Comparison of ENCODE assay signal across 8 cellular contexts in the genomic region with DNA sequence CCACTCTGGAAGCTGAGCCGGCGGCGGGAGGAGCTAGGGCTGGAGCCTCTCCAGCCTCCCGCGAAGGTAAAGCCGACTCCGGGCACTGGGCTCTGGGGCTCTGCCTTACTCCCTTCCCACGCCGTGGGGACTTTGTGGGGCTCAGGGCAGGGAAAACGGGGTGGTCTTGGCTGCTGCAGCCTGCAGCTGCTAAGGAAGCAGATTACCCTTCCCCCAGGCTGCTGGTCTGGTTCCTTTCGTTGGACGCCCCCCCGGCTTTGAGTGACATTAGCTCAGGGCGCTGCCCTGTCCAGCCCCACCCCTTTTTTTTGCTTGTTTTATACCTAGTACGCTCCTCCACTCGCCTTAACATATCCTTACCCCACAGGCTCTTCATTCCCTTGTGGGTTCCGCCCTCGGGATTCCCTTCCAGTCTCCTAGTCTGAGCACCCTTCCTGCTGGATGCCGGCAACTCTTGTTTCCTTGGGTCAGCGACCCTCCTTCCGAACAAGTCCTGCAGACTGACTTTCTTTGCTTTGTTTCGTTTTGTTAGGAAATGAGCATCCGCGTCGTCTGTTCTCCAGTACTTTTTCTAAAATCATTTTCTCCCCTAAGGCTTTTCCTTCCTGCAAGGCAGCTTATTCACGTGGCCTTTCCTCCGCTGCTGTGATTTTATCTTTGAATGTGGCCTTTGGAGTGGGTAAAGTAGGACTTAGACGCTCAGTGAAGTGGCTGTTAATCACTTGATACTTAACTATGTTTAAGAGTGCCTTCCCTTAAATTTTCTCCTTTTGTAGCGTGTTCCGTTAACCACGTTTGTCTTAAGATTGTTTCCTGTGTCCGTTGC. TPM values are rescaled to one million over a fixed set of nuclear protein-coding genes. Genes with fewer than 3 reads are reported as not detected.
DNase-seq lines count a peak whose midpoint lies in the region; ATAC-seq and TF ChIP-seq lines count a peak whose summit lies in the region.

No MANE protein-coding gene starts in this region.

- H3K4me1 ChIP-seq in IMR-90 (ENCODE audit: control insufficient read depth, insufficient read depth, low read length) (peaks cover 3% of the 10 kb centered on the region), iPS DF 6.9 (ENCODE audit: control insufficient read depth, insufficient read depth, low read length) (no peaks in the 10 kb centered on the region), sigmoid colon (peaks cover 0 to 35% (median 20%) of the 10 kb centered on the region in 4 donors)

- H4K91ac ChIP-seq in IMR-90 (ENCODE audit: insufficient read depth, low read depth, low read length), result peak overlapping the region; percentile 90

- H3K4me3 ChIP-seq in IMR-90 (ENCODE audit: insufficient read depth, low read depth, low read length) (peak overlapping the region; percentile 89), astrocyte of the cerebellum (ENCODE audit: low read depth, low read length) (peak overlapping the region; percentile 98), iPS DF 6.9 (ENCODE audit: low read length) (peak overlapping the region; percentile 90), sigmoid colon (peak overlapping the region; percentile 92 to 100 (median 96))

- peak overlapping the region; percentile 99 for H3K14ac ChIP-seq in IMR-90 (replicated peaks; ENCODE audit: low read depth, low read length)

- H3K4me2 ChIP-seq in IMR-90 (ENCODE audit: low read depth, low read length), result peak overlapping the region; percentile 73

- H3K9me3 ChIP-seq in IMR-90 (ENCODE audit: control insufficient read depth, insufficient read depth, low read length) (no peaks in the 10 kb centered on the region), iPS DF 6.9 (ENCODE audit: control insufficient read depth, insufficient read depth, low read length) (no peaks in the 10 kb centered on the region), sigmoid colon (no peaks in the 10 kb centered on the region)

- H2BK5ac ChIP-seq in IMR-90 (ENCODE audit: low read depth, low read length, poor library complexity, severe bottlenecking), result peak overlapping the region; percentile 68

- peak overlapping the region; percentile 62 for H2AK9ac ChIP-seq in IMR-90 (replicated peaks; ENCODE audit: low read depth, low read length, poor library complexity)

- H2BK20ac ChIP-seq in IMR-90 (ENCODE audit: low read depth, low read length), result peak overlapping the region; percentile 8; the same call in 1 of the 2 replicates

- H3K27me3 ChIP-seq in IMR-90 (ENCODE audit: control insufficient read depth, insufficient read depth, low read length) (no peaks in the 10 kb centered on the region), iPS DF 6.9 (ENCODE audit: control insufficient read depth, insufficient read depth, low read length) (no peaks in the 10 kb centered on the region), sigmoid colon (no peaks in the 10 kb centered on the region)

- H4K5ac ChIP-seq in IMR-90 (ENCODE audit: low read depth, low read length), result peak overlapping the region; percentile 71

- H2AK5ac ChIP-seq in IMR-90 (ENCODE audit: low read depth, low read length), result peak overlapping the region; percentile 72

- peaks cover 6% of the 10 kb centered on the region for H4K20me1 ChIP-seq in IMR-90 (ENCODE audit: insufficient read depth, low read length)

- peaks cover 11 to 34% of the 10 kb centered on the region in 2 experiments for H3K79me1 ChIP-seq in IMR-90 (ENCODE audit: low read depth in 1 of 2, low read length in 2 of 2)

- peak overlapping the region; percentile 16; the same call in 1 of the 3 replicates for H2BK15ac ChIP-seq in IMR-90 (ENCODE audit: low read depth, low read length)

- no peak for TF ChIP-seq RAD21 in IMR-90 (IDR thresholded peaks at IDR 0.05; ENCODE audit: low read length)

- H3K4ac ChIP-seq in IMR-90 (ENCODE audit: low read depth, low read length), result peak overlapping the region; percentile 92

- H3K9me1 ChIP-seq in IMR-90 (ENCODE audit: insufficient read depth, low read length), result peaks cover 5% of the 10 kb centered on the region; the same call in 1 of the 2 replicates

- TSS peak; percentile 54 for BruUV-seq in IMR-90 (replicated peaks; lab: Mats Ljungman, UMichigan)

- TF ChIP-seq POLR2A in IMR-90 (IDR thresholded peaks at IDR 0.05; ENCODE audit: low read depth, low read length) (0 out of 2 replicates have a peak, but pooled peaks have one; percentile 13), sigmoid colon (IDR thresholded peaks at IDR 0.05) (no peak)

- H4K8ac ChIP-seq in IMR-90 (ENCODE audit: low read depth in 2 of 2, low read length in 2 of 2), result peak overlapping the region; percentile 69 to 83

- intact Hi-C loops in IMR-90 (cut with micrococcal nuclease) (loop anchor here (5.0 kb wide), 2 partner anchors 34 to 64 kb away; no protein-coding TSS in a partner anchor), sigmoid colon (cut with DNase I) (loop anchor here (5.0 kb wide), 1 partner anchor 1154 kb away; the partner anchor contains the start of gene CDV3)

- dilution Hi-C loops in IMR-90 (cut with HindIII; ENCODE audit: low sequenced_read_pairs, unreplicated experiment), result no loop called here

- 3% methylated on average over 8 of the region's 32 CpGs; no CpG with 5 or more reads in 1 of the 2 experiments for WGBS in IMR-90 (ENCODE audit: extremely low coverage in 2 of 2, insufficient read length in 1 of 2), 2 experiments
- WGBS in iPS DF 6.9 (ENCODE audit: insufficient coverage, insufficient read length), result no CpG with 5 or more reads among the region's 32 CpGs
- 0% methylated on average over 32 of the region's 32 CpGs for WGBS in sigmoid colon, 2 donors

- TF ChIP-seq CTCF in IMR-90 (conservative IDR thresholded peaks at IDR 0.05; ENCODE audit: low read depth, low read length) (no peak), astrocyte of the cerebellum (IDR thresholded peaks at IDR 0.05; ENCODE audit: low read depth, low read length, missing control alignments) (no peak), sigmoid colon (IDR thresholded peaks at IDR 0.05) (no peak)

- peak overlapping the region; percentile 77 for H2BK120ac ChIP-seq in IMR-90 (ENCODE audit: low read depth, low read length)

- peak overlapping the region; percentile 88 for H2AFZ ChIP-seq in IMR-90 (replicated peaks; ENCODE audit: low read length, poor library complexity)

- POLR2A ChIA-PET in IMR-90 (lab: Charles Lee; ENCODE audit: unreplicated experiment), result interaction anchor here (0.6 to 1.3 kb wide), 3 partner anchors 8 to 120 kb away, joined by 3 to 4 read pairs (median 3); no protein-coding TSS in a partner anchor

- CTCF ChIA-PET in IMR-90 (lab: Yijun Ruan, JAX), result interaction anchor here (0.8 kb wide), 2 partner anchors 51 to 225 kb away, joined by 3 read pairs; no protein-coding TSS in a partner anchor

- DNase-seq in GM04503 (ENCODE audit: low read depth) (peak; percentile 21), IMR-90 (peak; percentile 58), RPMI8226 (peak; percentile 77), astrocyte of the cerebellum (ENCODE audit: low read depth) (no peak), iPS DF 6.9 (ENCODE audit: low read depth, low spot score) (no peak), sigmoid colon (peak; percentile 80)
- no peak for DNase-seq in activated CD8-positive, alpha-beta memory T cell treated with anti-CD3 and anti-CD28 coated beads, Interleukin-2, amount 50 U/mL, for 4 hours

- H3K27ac ChIP-seq in IMR-90 (ENCODE audit: insufficient read depth, low read length) (peak overlapping the region; percentile 92), iPS DF 6.9 (ENCODE audit: low read length) (no peak overlapping the region), sigmoid colon (peak overlapping the region; percentile 87 to 95 (median 94))

- H3K23ac ChIP-seq in IMR-90 (ENCODE audit: low read depth, low read length), result peak overlapping the region; percentile 95

- in situ Hi-C loops in IMR-90 (cut with MboI; ENCODE audit: low sequenced_read_pairs), result no loop called here
- in situ Hi-C loops in astrocyte of the cerebellum (cut with HindIII; ENCODE audit: low sequenced_read_pairs), result no loop called here

- ATAC-seq in GM21737 (IDR thresholded peaks at IDR 0.05; ENCODE audit: unreplicated experiment) (peak; percentile 38), IMR-90 (ENCODE audit: low read depth) (peak; percentile 67)

- peaks cover 3% of the 10 kb centered on the region for H3K36me3 ChIP-seq in IMR-90 (ENCODE audit: control insufficient read depth, insufficient read depth, low read length)
- no peaks in the 10 kb centered on the region; the same call in 1 of the 2 replicates for H3K36me3 ChIP-seq in iPS DF 6.9 (ENCODE audit: control insufficient read depth, insufficient read depth, low read length)
- peaks cover 0 to 3% (median 0%) of the 10 kb centered on the region in 4 donors for H3K36me3 ChIP-seq in sigmoid colon

- H3K56ac ChIP-seq in IMR-90 (ENCODE audit: extremely low read depth, insufficient read depth, low read length), result peak overlapping the region; percentile 97

- TF ChIP-seq EP300 in sigmoid colon (IDR thresholded peaks at IDR 0.05), result no peak

- H3K18ac ChIP-seq in IMR-90 (ENCODE audit: low read depth, low read length), result peak overlapping the region; percentile 51

- H3K9ac ChIP-seq in IMR-90 (ENCODE audit: low read depth, low read length), result peak overlapping the region; percentile 98

TF ChIP-seq in IMR-90, 13 proteins besides CTCF, POLR2A, EP300 and RAD21 (continues in another document):
- TF ChIP-seq CEBPB (IDR thresholded peaks at IDR 0.05; ENCODE audit: low read depth, low read length) (no peak), MXI1 (IDR thresholded peaks at IDR 0.05; ENCODE audit: borderline replicate concordance, low read depth, low read length) (peak; percentile 57; the same call in 1 of the 2 replicates), FOS (IDR thresholded peaks at IDR 0.05; ENCODE audit: low read depth, low read length) (no peak), RCOR1 (IDR thresholded peaks at IDR 0.05; ENCODE audit: insufficient replicate concordance, low read length) (no peak)
- TF ChIP-seq, protein P1, sequence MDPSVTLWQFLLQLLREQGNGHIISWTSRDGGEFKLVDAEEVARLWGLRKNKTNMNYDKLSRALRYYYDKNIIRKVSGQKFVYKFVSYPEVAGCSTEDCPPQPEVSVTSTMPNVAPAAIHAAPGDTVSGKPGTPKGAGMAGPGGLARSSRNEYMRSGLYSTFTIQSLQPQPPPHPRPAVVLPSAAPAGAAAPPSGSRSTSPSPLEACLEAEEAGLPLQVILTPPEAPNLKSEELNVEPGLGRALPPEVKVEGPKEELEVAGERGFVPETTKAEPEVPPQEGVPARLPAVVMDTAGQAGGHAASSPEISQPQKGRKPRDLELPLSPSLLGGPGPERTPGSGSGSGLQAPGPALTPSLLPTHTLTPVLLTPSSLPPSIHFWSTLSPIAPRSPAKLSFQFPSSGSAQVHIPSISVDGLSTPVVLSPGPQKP (IDR thresholded peaks at IDR 0.05; ENCODE audit: borderline replicate concordance, low read depth, low read length), result no peak

RNA-seq across cellular contexts. Expression of gene DNAJC13, which starts 0.6 kb away (rescaled TPM):
- total RNA-seq in IMR-90 (2012; rRNA removed), result 48.6 and 67.8 TPM in 2 replicates
- polyA plus RNA-seq in IMR-90 (2012; rRNA removed), result 13.7 and 16.4 TPM in 2 replicates
- polyA plus RNA-seq in IMR-90 (2012; cell fraction: cytosol; rRNA removed), result 2.6 and 3.2 TPM in 2 replicates
- 3.4 and 28.1 TPM in 2 replicates for polyA plus RNA-seq in IMR-90 (2012; cell fraction: nucleus; rRNA removed; ENCODE audit: low replicate concordance)
- total RNA-seq in sigmoid colon, result 10 to 100 TPM; 33.2 to 55.9 (median 46.5) TPM
- 10 to 100 TPM in 2 of 3 donors, 1 to 10 TPM in 1; 9.0 to 14.3 (median 12.4) TPM for polyA plus RNA-seq in sigmoid colon

Comparison
In these comparisons a context has a peak if more than half of its experiments do, and no peak if none do; other contexts are left out.
1. DNase-seq: peak in GM04503 (single experiment), IMR-90 (single experiment), RPMI8226 (single experiment) and sigmoid colon (single experiment); none in astrocyte of the cerebellum (single experiment), iPS DF 6.9 (single experiment) and activated CD8-positive, alpha-beta memory T cell treated with anti-CD3 and anti-CD28 coated beads, Interleukin-2, amount 50 U/mL, for 4 hours (single experiment).
2. Peak in every context shown above with its lines, with median percentiles within 50 percentile points of each other: H3K4me3 ChIP-seq.